In the genomic region with DNA sequence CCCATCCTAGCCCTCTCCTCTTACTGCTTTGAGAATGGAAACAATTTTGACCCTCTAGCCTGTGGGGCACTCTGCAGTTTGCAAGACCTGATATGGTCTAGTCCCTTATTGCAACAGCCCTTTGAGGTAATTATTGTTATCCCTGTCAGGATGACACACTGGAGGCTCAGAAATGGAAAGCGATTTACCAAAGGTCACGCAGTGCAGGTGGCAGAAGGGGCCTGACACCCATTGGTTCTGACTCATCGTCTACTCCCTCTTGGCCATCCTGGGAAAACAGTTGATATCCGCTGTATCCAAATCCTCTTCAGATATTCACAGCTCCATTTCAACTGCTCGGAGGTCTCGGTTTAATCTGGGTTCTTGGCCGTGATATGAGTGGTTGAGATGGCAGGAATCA, we compare ENCODE assay signal across 22 cellular contexts.
"Had no signal": no experiment of that assay in that cellular context is flagged by ENCODE, and none has a peak within 500 bp of the region (broad histone marks: within the 10 kb centered on the region; RNA-seq: fewer than 3 reads in every experiment).

No MANE protein-coding gene starts in this region.

- H3K27me3 ChIP-seq: stomach, testis, upper lobe of right lung had no signal

- FAIRE-seq: colon, frontal cortex had no signal

- H3K27me3 Mint-ChIP-seq: activated B cell treated with CpG ODN at 0.5 μM for 24 hours; activated CD8-positive, alpha-beta T cell treated with anti-CD3 and anti-CD28 coated beads for 36 hours; activated T-cell treated with anti-CD3 and anti-CD28 coated beads, Interleukin-2, amount 50 U/mL, for 24 hours; brain; progenitor cell of endocrine pancreas; T-cell had no signal

- H3K9me3 Mint-ChIP-seq: activated B cell treated with CpG ODN at 0.5 μM for 24 hours; activated CD8-positive, alpha-beta T cell treated with anti-CD3 and anti-CD28 coated beads for 36 hours; activated naive CD4-positive, alpha-beta T cell treated with anti-CD3 and anti-CD28 coated beads for 36 hours; activated T-cell treated with anti-CD3 and anti-CD28 coated beads, Interleukin-2, amount 50 U/mL, for 24 hours; brain; neural crest cell; T-cell had no signal

- H3K4me3 ChIP-seq: skin epidermis, stomach, testis, upper lobe of right lung had no signal

- H3K4me1 Mint-ChIP-seq: activated B cell treated with CpG ODN at 0.5 μM for 24 hours, T-cell had no signal

- H3K27ac Mint-ChIP-seq: activated B cell treated with CpG ODN at 0.5 μM for 24 hours; activated CD8-positive, alpha-beta T cell treated with anti-CD3 and anti-CD28 coated beads for 36 hours; activated naive CD4-positive, alpha-beta T cell treated with anti-CD3 and anti-CD28 coated beads for 36 hours; activated T-cell treated with anti-CD3 and anti-CD28 coated beads, Interleukin-2, amount 50 U/mL, for 24 hours; progenitor cell of endocrine pancreas; T-cell had no signal

- DNase-seq: activated B cell treated with CpG ODN at 0.5 μM for 24 hours; activated CD4-positive, alpha-beta T cell treated with anti-CD3 and anti-CD28 coated beads for 4 hours; activated CD8-positive, alpha-beta T cell treated with anti-CD3 and anti-CD28 coated beads for 36 hours; activated naive CD4-positive, alpha-beta T cell treated with anti-CD3 and anti-CD28 coated beads for 36 hours; activated T-cell treated with anti-CD3 and anti-CD28 coated beads, Interleukin-2, amount 50 U/mL, for 24 hours; anterior cingulate cortex; central memory CD4-positive, alpha-beta T cell; left cardiac atrium; SK-N-SH; stimulated activated CD4-positive, alpha-beta T cell treated with anti-CD3 and anti-CD28 coated beads, Interleukin-15, amount 100 ng/mL, for 24 hours; stimulated activated CD4-positive, alpha-beta T cell treated with anti-CD3 and anti-CD28 coated beads, Interleukin-2, amount 100 ng/mL, for 48 hours; stomach; T-cell; T-helper 9 cell; testis; upper lobe of right lung had no signal

- ATAC-seq: activated CD8-positive, alpha-beta T cell treated with anti-CD3 and anti-CD28 coated beads for 36 hours; left cardiac atrium; T-cell; upper lobe of right lung had no signal

- H3K4me3 Mint-ChIP-seq: activated B cell treated with CpG ODN at 0.5 μM for 24 hours; activated CD8-positive, alpha-beta T cell treated with anti-CD3 and anti-CD28 coated beads for 36 hours; activated naive CD4-positive, alpha-beta T cell treated with anti-CD3 and anti-CD28 coated beads for 36 hours; activated T-cell treated with anti-CD3 and anti-CD28 coated beads, Interleukin-2, amount 50 U/mL, for 24 hours; brain; neural crest cell; T-cell had no signal

- H3K4me1 ChIP-seq: upper lobe of right lung had no signal

- H3K27ac ChIP-seq: testis, upper lobe of right lung had no signal

- H3K4me2 ChIP-seq: SK-N-SH had no signal

- H3K9me3 ChIP-seq: SK-N-SH, stomach, testis, upper lobe of right lung had no signal

- H3K9ac ChIP-seq: SK-N-SH had no signal

- H3K36me3 Mint-ChIP-seq: brain, T-cell had no signal
